Comparison of ENCODE assay signal across 1 cellular context in the genomic region with DNA sequence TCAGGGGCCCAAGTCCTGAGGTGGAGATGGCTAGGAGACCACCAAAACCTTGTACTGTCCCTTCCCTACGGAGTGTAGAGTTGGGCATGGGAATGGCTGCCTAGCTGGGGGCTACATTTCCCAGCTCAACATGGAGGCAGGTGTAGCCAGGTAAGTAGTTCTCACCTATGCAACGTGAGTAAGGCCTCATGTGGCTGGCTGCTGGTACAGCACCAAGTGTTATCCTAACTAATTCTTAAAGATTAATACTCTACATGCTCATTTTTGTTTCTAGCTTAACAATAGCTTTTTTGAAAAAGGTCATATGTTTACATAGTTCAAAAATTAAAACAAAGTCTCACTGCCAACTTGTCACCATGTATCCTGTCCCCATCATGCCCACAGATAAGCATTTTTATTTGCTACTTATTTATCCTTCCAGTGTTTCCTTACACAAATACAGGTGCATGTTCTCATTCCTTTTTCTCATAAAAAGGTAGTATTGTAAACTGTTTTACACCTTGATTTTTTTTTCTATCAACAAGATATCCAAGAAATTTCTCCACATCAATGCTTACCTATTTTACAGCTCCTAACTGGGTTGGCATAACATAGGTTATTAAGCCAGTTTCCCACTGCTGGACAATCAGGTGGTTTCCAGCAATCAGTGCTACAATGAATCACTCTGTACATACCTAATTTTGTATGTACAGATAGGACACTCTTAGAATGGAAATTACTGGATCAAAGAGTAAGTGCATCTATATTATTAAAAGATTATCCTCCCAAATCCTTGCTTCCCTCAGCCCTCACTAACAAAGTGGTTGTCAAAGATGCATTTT.
TF ChIP-seq lines count a peak whose summit lies in the region.

No MANE protein-coding gene starts in this region.

TF ChIP-seq in HCT116, 20 proteins besides CTCF, POLR2A, EP300 and RAD21:
- TF ChIP-seq EZH2phosphoT487 (IDR thresholded peaks at IDR 0.05; ENCODE audit: borderline replicate concordance) (no peak), YY1 (IDR thresholded peaks at IDR 0.05; ENCODE audit: extremely low read depth, insufficient replicate concordance, low read depth, low read length) (no peak), FOSL1 (IDR thresholded peaks at IDR 0.05; ENCODE audit: low read depth) (no peak), CEBPB (IDR thresholded peaks at IDR 0.05; ENCODE audit: low read depth) (no peak), ZNF274 (IDR thresholded peaks at IDR 0.05; ENCODE audit: low read depth, low read length) (no peak), JUND (IDR thresholded peaks at IDR 0.05) (no peak), EGR1 (IDR thresholded peaks at IDR 0.05; ENCODE audit: low read depth) (no peak), SRF (IDR thresholded peaks at IDR 0.05; ENCODE audit: low read depth) (no peak), ELF1 (IDR thresholded peaks at IDR 0.05; ENCODE audit: borderline replicate concordance, low read depth) (no peak), ZFX (IDR thresholded peaks at IDR 0.05) (no peak)
- TF ChIP-seq, protein P1, sequence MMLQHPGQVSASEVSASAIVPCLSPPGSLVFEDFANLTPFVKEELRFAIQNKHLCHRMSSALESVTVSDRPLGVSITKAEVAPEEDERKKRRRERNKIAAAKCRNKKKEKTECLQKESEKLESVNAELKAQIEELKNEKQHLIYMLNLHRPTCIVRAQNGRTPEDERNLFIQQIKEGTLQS (IDR thresholded peaks at IDR 0.05) = no peak
- TF ChIP-seq, protein P2, sequence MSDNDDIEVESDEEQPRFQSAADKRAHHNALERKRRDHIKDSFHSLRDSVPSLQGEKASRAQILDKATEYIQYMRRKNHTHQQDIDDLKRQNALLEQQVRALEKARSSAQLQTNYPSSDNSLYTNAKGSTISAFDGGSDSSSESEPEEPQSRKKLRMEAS (IDR thresholded peaks at IDR 0.05) = no peak
